ENCODE assay signal across 8 cellular contexts in genomic region chr14:98437113-98437512, GRCh38.
"Had no signal": no experiment of that assay in that cellular context is flagged by ENCODE, and none has a peak within 500 bp of the region (broad histone marks: within the 10 kb centered on the region; RNA-seq: fewer than 3 reads in every experiment).

No MANE protein-coding gene starts in this region.

- DNase-seq: GM23248, GOT3, H9, HCEC 1CT, KBM-7 had no signal

- H3K27ac ChIP-seq: GM23248, KMS-11 had no signal

- H3K9ac ChIP-seq: GM23248, KMS-11 had no signal

- H3K4me2 ChIP-seq: KMS-11 had no signal

- H3K4me3 ChIP-seq: GM23248 had no signal

- H2AFZ ChIP-seq: GM23248 had no signal

- FAIRE-seq: H54, HTR-8/SVneo had no signal
